In the genomic region with DNA sequence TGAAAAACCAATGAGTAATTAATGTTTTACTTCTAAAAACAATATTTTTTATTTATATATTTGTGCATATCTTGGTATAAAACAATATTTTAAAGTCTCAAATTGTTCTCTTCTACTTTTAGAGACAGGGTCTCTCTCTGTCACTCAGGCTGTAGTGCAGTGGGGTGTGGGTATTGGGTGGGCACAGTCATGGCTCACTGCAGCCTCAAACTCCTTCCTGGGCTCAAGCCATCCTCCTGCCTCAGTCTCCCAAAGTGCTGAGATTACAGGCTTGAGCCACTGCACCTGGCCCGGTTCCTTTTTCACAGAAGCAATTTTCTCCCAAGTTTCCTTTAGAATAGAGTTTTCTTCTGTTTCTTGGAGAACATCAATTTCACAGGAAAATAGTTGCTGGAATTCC, we compare ENCODE assay signal across 8 cellular contexts.
DNase-seq lines count a peak whose midpoint lies in the region; ATAC-seq, FAIRE-seq and TF ChIP-seq lines count a peak whose summit lies in the region.

No MANE protein-coding gene starts in this region.

- H3K23ac ChIP-seq in IMR-90 (ENCODE audit: low read depth, low read length) (peak overlapping the region; percentile 71; the same call in 1 of the 2 replicates), mesenchymal stem cell (ENCODE audit: low read length in 2 of 2) (no peak overlapping the region)

- H3K27me3 Mint-ChIP-seq in astrocyte (ENCODE audit: low read depth, unreplicated experiment) = no peaks in the 10 kb centered on the region

- H3K56ac ChIP-seq in IMR-90 (ENCODE audit: extremely low read depth, insufficient read depth, low read length) = no peak overlapping the region

- no peaks in the 10 kb centered on the region for H3K79me2 ChIP-seq in astrocyte (ENCODE audit: insufficient read depth, low read length)

- H3K14ac ChIP-seq in IMR-90 (replicated peaks; ENCODE audit: low read depth, low read length) = no peak overlapping the region
- H3K14ac ChIP-seq in mesenchymal stem cell (ENCODE audit: low read length in 2 of 2) = no peak overlapping the region

- dilution Hi-C loops in IMR-90 (cut with HindIII; ENCODE audit: low sequenced_read_pairs, unreplicated experiment) = no loop called here

- H4K91ac ChIP-seq in IMR-90 (ENCODE audit: insufficient read depth, low read depth, low read length) (no peak overlapping the region; the same call in 1 of the 2 replicates), mesenchymal stem cell (ENCODE audit: low read length) (no peak overlapping the region)

- H2BK5ac ChIP-seq in IMR-90 (ENCODE audit: low read depth, low read length, poor library complexity, severe bottlenecking) (no peak overlapping the region), mesenchymal stem cell (ENCODE audit: low read depth, low read length, poor library complexity, severe bottlenecking) (no peak overlapping the region)

- H3K9ac ChIP-seq in IMR-90 (ENCODE audit: low read depth, low read length) (no peak overlapping the region), astrocyte (ENCODE audit: low read length) (peak overlapping the region; percentile 70), mesenchymal stem cell (ENCODE audit: low read length) (peak overlapping the region; percentile 94)

- peaks cover 13% of the 10 kb centered on the region for H3K36me3 Mint-ChIP-seq in astrocyte (ENCODE audit: low read depth, unreplicated experiment)

- no peak overlapping the region for H2AK9ac ChIP-seq in IMR-90 (replicated peaks; ENCODE audit: low read depth, low read length, poor library complexity)

- no peak for TF ChIP-seq RAD21 in A549 (conservative IDR thresholded peaks at IDR 0.05 in 1 of 2, IDR thresholded peaks at IDR 0.05 in 1 of 2)
- no peak for TF ChIP-seq RAD21 in IMR-90 (IDR thresholded peaks at IDR 0.05; ENCODE audit: low read length)

- no peak overlapping the region for H3K18ac ChIP-seq in IMR-90 (ENCODE audit: low read depth, low read length)
- no peak overlapping the region for H3K18ac ChIP-seq in mesenchymal stem cell (ENCODE audit: low read depth in 1 of 2, low read length in 2 of 2)

- peak overlapping the region; percentile 77; the same call in 1 of the 2 replicates for H3K4ac ChIP-seq in IMR-90 (ENCODE audit: low read depth, low read length)
- no peak overlapping the region for H3K4ac ChIP-seq in mesenchymal stem cell (ENCODE audit: low read depth in 1 of 2, low read length in 2 of 2)

- H4K8ac ChIP-seq in IMR-90 (ENCODE audit: low read depth in 2 of 2, low read length in 2 of 2) = peak overlapping the region; percentile 66 to 97; a peak in 3 of 4 replicates
- no peak overlapping the region for H4K8ac ChIP-seq in mesenchymal stem cell (ENCODE audit: low read length)

- in situ Hi-C loops in IMR-90 (cut with MboI; ENCODE audit: low sequenced_read_pairs) = no loop called here
- in situ Hi-C loops in transverse colon (cut with MboI; ENCODE audit: low pct_ligation_motif_present in 1 of 4, low pct_unique_long_range_greater_than_20kb in 1 of 4, low sequenced_read_pairs in 3 of 4) = no loop called here

- peak overlapping the region; percentile 86 for H3K4me2 ChIP-seq in A549
- H3K4me2 ChIP-seq in IMR-90 (ENCODE audit: low read depth, low read length) = peak overlapping the region; percentile 81; the same call in 1 of the 2 replicates
- H3K4me2 ChIP-seq in astrocyte (ENCODE audit: low read length) = peak overlapping the region; percentile 81
- no peak overlapping the region for H3K4me2 ChIP-seq in mesenchymal stem cell (ENCODE audit: low read length, poor library complexity, severe bottlenecking)

- H4K20me1 ChIP-seq in IMR-90 (ENCODE audit: insufficient read depth, low read length) = no peaks in the 10 kb centered on the region
- no peaks in the 10 kb centered on the region for H4K20me1 ChIP-seq in astrocyte (ENCODE audit: insufficient read depth, low read length)

- no TSS peak for BruUV-seq in IMR-90 (replicated peaks; lab: Mats Ljungman, UMichigan)

- H3K27me3 ChIP-seq in IMR-90 (ENCODE audit: control insufficient read depth, insufficient read depth, low read length) (no peaks in the 10 kb centered on the region), astrocyte (ENCODE audit: insufficient read depth, low read length) (no peaks in the 10 kb centered on the region), mesenchymal stem cell (ENCODE audit: control insufficient read depth in 1 of 2, insufficient read depth in 1 of 2, low read length in 2 of 2) (no peaks in the 10 kb centered on the region), transverse colon (no peaks in the 10 kb centered on the region), testis (no peaks in the 10 kb centered on the region)

- intact Hi-C loops in IMR-90 (cut with micrococcal nuclease) (no loop called here), transverse colon (cut with DNase I; ENCODE audit: low total_unique reads) (no loop called here), testis (cut with DNase I; ENCODE audit: low total_unique reads) (no loop called here)

- TF ChIP-seq EP300 in A549 (IDR thresholded peaks at IDR 0.05) (no peak), transverse colon (IDR thresholded peaks at IDR 0.05; ENCODE audit: low read depth) (no peak)

- H2AFZ ChIP-seq in IMR-90 (replicated peaks; ENCODE audit: low read length, poor library complexity) = no peak overlapping the region
- H2AFZ ChIP-seq in astrocyte (ENCODE audit: low read depth, low read length) = no peak overlapping the region
- no peak overlapping the region for H2AFZ ChIP-seq in mesenchymal stem cell (ENCODE audit: low read depth, low read length)

- H3K79me1 ChIP-seq in IMR-90 (ENCODE audit: low read depth in 1 of 2, low read length in 2 of 2) (peaks cover 0 to 8% of the 10 kb centered on the region in 2 experiments; a peak in 1 of 4 replicates), mesenchymal stem cell (replicated peaks; ENCODE audit: low read length, poor library complexity, severe bottlenecking) (peaks cover 2% of the 10 kb centered on the region)

- WGBS in A549 (ENCODE audit: missing lambda C conversion rate) = 37% methylated on average over 1 of the region's 1 CpG
- WGBS in IMR-90 (ENCODE audit: extremely low coverage in 2 of 2, insufficient read length in 1 of 2), 2 experiments = no CpG with 5 or more reads among the region's 1 CpG
- no CpG with 5 or more reads among the region's 1 CpG for WGBS in mesenchymal stem cell
- 77% methylated on average over 1 of the region's 1 CpG; no CpG with 5 or more reads in 1 of the 2 donors for WGBS in transverse colon (ENCODE audit: low coverage in 1 of 2), 2 donors
- WGBS in testis, 2 donors = 70 to 79% methylated on average over 1 of the region's 1 CpG

- H3K4me3 Mint-ChIP-seq in astrocyte (ENCODE audit: unreplicated experiment) = peak overlapping the region; percentile 54

- peaks cover 7% of the 10 kb centered on the region for H3K9me1 ChIP-seq in IMR-90 (ENCODE audit: insufficient read depth, low read length)

- CTCF ChIA-PET in A549 (lab: Yijun Ruan, JAX) (interaction anchor here (1.0 to 2.2 kb wide), 2 partner anchors 10 to 16 kb away, joined by 3 to 5 read pairs; no protein-coding TSS in a partner anchor), IMR-90 (lab: Yijun Ruan, JAX) (interaction anchor here (1.0 kb wide), 1 partner anchor 15 kb away, joined by 3 read pairs; no protein-coding TSS in a partner anchor)

- H3K9me3 Mint-ChIP-seq in astrocyte (ENCODE audit: unreplicated experiment) = peaks cover 4% of the 10 kb centered on the region

- POLR2A ChIA-PET in A549 (lab: Yijun Ruan, JAX) (no interaction called here), IMR-90 (lab: Charles Lee; ENCODE audit: unreplicated experiment) (no interaction called here)

- TF ChIP-seq POLR2A in A549 (IDR thresholded peaks at IDR 0.05; ENCODE audit: low read length) = no peak
- TF ChIP-seq POLR2A in IMR-90 (IDR thresholded peaks at IDR 0.05; ENCODE audit: low read depth, low read length) = no peak
- TF ChIP-seq POLR2A in transverse colon (IDR thresholded peaks at IDR 0.05) = no peak
- TF ChIP-seq POLR2A in testis (IDR thresholded peaks at IDR 0.05) = no peak

- H3K4me1 ChIP-seq in A549 (peaks cover 5% of the 10 kb centered on the region; the same call in 1 of the 3 replicates), IMR-90 (ENCODE audit: control insufficient read depth, insufficient read depth, low read length) (peaks cover 8% of the 10 kb centered on the region), astrocyte (ENCODE audit: insufficient read depth, low read length) (peaks cover 29% of the 10 kb centered on the region), mesenchymal stem cell (ENCODE audit: control insufficient read depth, insufficient read depth, low read depth, low read length) (peaks cover 18% of the 10 kb centered on the region), transverse colon (peaks cover 0 to 14% (median 8%) of the 10 kb centered on the region in 4 donors), testis (peaks cover 5% of the 10 kb centered on the region)

- H3K4me3 ChIP-seq in A549 (peak overlapping the region; percentile 44; the same call in 2 of the 3 replicates), IMR-90 (ENCODE audit: insufficient read depth, low read depth, low read length) (no peak overlapping the region), astrocyte (ENCODE audit: insufficient read depth, low read depth, low read length) (peak overlapping the region; percentile 51), mesenchymal stem cell (ENCODE audit: insufficient read depth in 1 of 2, low read depth in 1 of 2, low read length in 2 of 2) (peak overlapping the region in 1 of 2 experiments; percentile 82), transverse colon (peak overlapping the region in 2 of 4 donors; percentile 30 to 52), testis (no peak overlapping the region)

- H4K5ac ChIP-seq in IMR-90 (ENCODE audit: low read depth, low read length) = 0 out of 2 replicates have a peak overlapping the region, but pooled peaks have one; percentile 51

- DNase-seq in A549 (ENCODE audit: low read depth in 1 of 2, low spot score in 1 of 2) = no peak
- no peak for DNase-seq in IMR-90
- no peak for DNase-seq in astrocyte (ENCODE audit: low read depth)
- DNase-seq in mesenchymal stem cell = no peak
- DNase-seq in transverse colon = no peak
- DNase-seq in NCI-H2171 (lab: John Stamatoyannopoulos, UW) = no peak
- DNase-seq in testis = no peak

- no peak for TF ChIP-seq CTCF in A549 (IDR thresholded peaks at IDR 0.05)
- no peak for TF ChIP-seq CTCF in IMR-90 (conservative IDR thresholded peaks at IDR 0.05; ENCODE audit: low read depth, low read length)
- TF ChIP-seq CTCF in astrocyte (IDR thresholded peaks at IDR 0.05; ENCODE audit: insufficient read depth, low read depth, low read length) = no peak
- TF ChIP-seq CTCF in transverse colon (IDR thresholded peaks at IDR 0.05) = no peak
- TF ChIP-seq CTCF in testis (IDR thresholded peaks at IDR 0.05) = no peak

- FAIRE-seq in A549 (lab: Jason Lieb, UNC) = no peak
- FAIRE-seq in astrocyte (lab: Jason Lieb, UNC) = no peak

- no peaks in the 10 kb centered on the region for H3K36me3 ChIP-seq in IMR-90 (ENCODE audit: control insufficient read depth, insufficient read depth, low read length)
- H3K36me3 ChIP-seq in astrocyte (ENCODE audit: insufficient read depth, low read length) = no peaks in the 10 kb centered on the region
- peaks cover 0 to 4% of the 10 kb centered on the region in 2 experiments for H3K36me3 ChIP-seq in mesenchymal stem cell (ENCODE audit: control insufficient read depth in 1 of 2, insufficient read depth in 2 of 2, low read depth in 1 of 2, low read length in 2 of 2)
- no peaks in the 10 kb centered on the region for H3K36me3 ChIP-seq in transverse colon
- H3K36me3 ChIP-seq in testis (ENCODE audit: low read depth, missing control alignments) = no peaks in the 10 kb centered on the region

- H2BK20ac ChIP-seq in IMR-90 (ENCODE audit: low read depth, low read length) = peak overlapping the region; percentile 55; the same call in 1 of the 2 replicates

- H2BK15ac ChIP-seq in IMR-90 (ENCODE audit: low read depth, low read length) (no peak overlapping the region), mesenchymal stem cell (ENCODE audit: low read depth, poor library complexity, severe bottlenecking) (no peak overlapping the region)

- ATAC-seq in A549 (no peak), IMR-90 (ENCODE audit: low read depth) (no peak), HG03521 (IDR thresholded peaks at IDR 0.05; ENCODE audit: unreplicated experiment) (no peak)

- H3K27ac Mint-ChIP-seq in astrocyte (ENCODE audit: unreplicated experiment) = peak overlapping the region; percentile 98

- peaks cover 21% of the 10 kb centered on the region for H3K4me1 Mint-ChIP-seq in astrocyte (ENCODE audit: low read depth, unreplicated experiment)

- peak overlapping the region; percentile 87; the same call in 1 of the 2 replicates for H2AK5ac ChIP-seq in IMR-90 (ENCODE audit: low read depth, low read length)
- H2AK5ac ChIP-seq in mesenchymal stem cell (ENCODE audit: low read length, severe bottlenecking) = no peak overlapping the region

- H3K27ac ChIP-seq in A549 = peak overlapping the region; percentile 73 to 78
- no peak overlapping the region for H3K27ac ChIP-seq in IMR-90 (ENCODE audit: insufficient read depth, low read length)
- H3K27ac ChIP-seq in astrocyte (ENCODE audit: low read depth, low read length) = peak overlapping the region; percentile 83
- H3K27ac ChIP-seq in mesenchymal stem cell (ENCODE audit: low read length, poor library complexity, severe bottlenecking) = no peak overlapping the region
- H3K27ac ChIP-seq in transverse colon = peak overlapping the region in 1 of 4 donors; percentile 41
- no peak overlapping the region for H3K27ac ChIP-seq in testis

- H3K9me3 ChIP-seq in A549 (no peaks in the 10 kb centered on the region), IMR-90 (ENCODE audit: control insufficient read depth, insufficient read depth, low read length) (no peaks in the 10 kb centered on the region), astrocyte (ENCODE audit: insufficient read depth, low read depth, low read length) (no peaks in the 10 kb centered on the region), mesenchymal stem cell (ENCODE audit: control insufficient read depth, low read length) (no peaks in the 10 kb centered on the region), transverse colon (no peaks in the 10 kb centered on the region), testis (no peaks in the 10 kb centered on the region)

- H2BK12ac ChIP-seq in mesenchymal stem cell (ENCODE audit: low read length in 2 of 2) = no peak overlapping the region

- peak overlapping the region; percentile 45 for H2BK120ac ChIP-seq in IMR-90 (ENCODE audit: low read depth, low read length)
- H2BK120ac ChIP-seq in mesenchymal stem cell (ENCODE audit: low read depth, low read length) = no peak overlapping the region

Comparison
In these comparisons a context has a peak if more than half of its experiments do, and no peak if none do; other contexts are left out.
1. H3K27ac ChIP-seq: peak in A549 (2 of 2) and astrocyte (single experiment); none in IMR-90 (single experiment), mesenchymal stem cell (single experiment) and testis (0 of 2).
2. H3K4me3 ChIP-seq: peak in A549 (single experiment) and astrocyte (single experiment); none in IMR-90 (single experiment) and testis (0 of 2).